In the genomic region with DNA sequence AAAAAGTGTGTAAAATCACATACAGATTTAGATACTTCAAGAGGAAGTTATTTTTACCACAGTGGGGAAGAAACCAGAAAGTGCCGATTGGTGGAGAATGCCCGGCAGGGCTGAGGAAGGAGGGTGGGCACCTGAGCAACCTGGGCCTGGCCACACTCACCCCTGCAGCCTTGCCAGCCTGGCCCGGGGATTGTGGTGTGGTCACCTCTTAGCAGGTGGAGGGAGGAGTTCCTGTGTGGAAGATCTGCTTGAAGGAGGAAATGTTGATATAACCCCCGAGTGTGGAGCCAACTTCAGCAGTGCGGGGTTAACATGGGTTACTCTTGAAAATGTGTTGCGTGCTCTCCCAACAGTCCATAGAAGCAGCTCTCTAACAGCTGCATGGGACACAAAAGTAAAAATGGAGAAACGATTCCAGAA, we compare ENCODE assay signal across 8 cellular contexts. TPM values are rescaled to one million over a fixed set of nuclear protein-coding genes. Genes with fewer than 3 reads are reported as not detected.
A peak's percentile ranks its signal among the peaks of the same experiment; 100 is the strongest.
DNase-seq lines count a peak whose midpoint lies in the region; ATAC-seq lines count a peak whose summit lies in the region.

No MANE protein-coding gene starts in this region.

- H3K36me3 Mint-ChIP-seq in activated T-helper 1 cell treated with anti-CD3 and anti-CD28 coated beads, Interleukin-12 subunit alpha, Interleukin-12 subunit beta, Interleukin-2, Interleukin-4 antibody, amounts not matched to agents 30 ng/mL and 10 ng/mL and 1 ng/mL, durations not matched to agents 14 hours and 24 hours and 36 hours (ENCODE audit: low read depth) = no peaks in the 10 kb centered on the region

- H3K27me3 Mint-ChIP-seq in activated T-helper 1 cell treated with anti-CD3 and anti-CD28 coated beads, Interleukin-12 subunit alpha, Interleukin-12 subunit beta, Interleukin-2, Interleukin-4 antibody, amounts not matched to agents 30 ng/mL and 10 ng/mL and 1 ng/mL, durations not matched to agents 14 hours and 24 hours and 36 hours (ENCODE audit: insufficient read depth) = peaks cover 58% of the 10 kb centered on the region
- peaks cover 34% of the 10 kb centered on the region for H3K27me3 Mint-ChIP-seq in stimulated activated naive CD8-positive, alpha-beta T cell treated with anti-CD3 and anti-CD28 coated beads, Interleukin-15, amount 100 ng/mL, for 72 hours

- peaks cover 30% of the 10 kb centered on the region for H3K4me1 Mint-ChIP-seq in activated T-helper 1 cell treated with anti-CD3 and anti-CD28 coated beads, Interleukin-12 subunit alpha, Interleukin-12 subunit beta, Interleukin-2, Interleukin-4 antibody, amounts not matched to agents 30 ng/mL and 10 ng/mL and 1 ng/mL, durations not matched to agents 14 hours and 24 hours and 36 hours (ENCODE audit: low read depth)
- peaks cover 41% of the 10 kb centered on the region for H3K4me1 Mint-ChIP-seq in stimulated activated naive CD8-positive, alpha-beta T cell treated with anti-CD3 and anti-CD28 coated beads, Interleukin-15, amount 100 ng/mL, for 72 hours

- DNase-seq in activated T-cell treated with anti-CD3 and anti-CD28 coated beads, Interleukin-2, amount 50 U/mL, for 1 hour = peak; percentile 38
- no peak for DNase-seq in activated T-cell treated with anti-CD3 and anti-CD28 coated beads for 4 hours
- DNase-seq in activated T-helper 1 cell treated with anti-CD3 and anti-CD28 coated beads, Interleukin-12 subunit alpha, Interleukin-12 subunit beta, Interleukin-2, Interleukin-4 antibody, amounts not matched to agents 30 ng/mL and 10 ng/mL and 1 ng/mL, durations not matched to agents 14 hours and 24 hours and 36 hours (ENCODE audit: low spot score) = no peak
- peak; percentile 47 for DNase-seq in left ventricle myocardium superior
- peak; percentile 19 to 45 for DNase-seq in stimulated activated naive CD8-positive, alpha-beta T cell treated with anti-CD3 and anti-CD28 coated beads, Interleukin-15, amount 100 ng/mL, for 72 hours
- no peak for DNase-seq in NCI-H2081 treated with DMSO at 0.1 percent for 48 hours (lab: John Stamatoyannopoulos, UW)
- no peak for DNase-seq in head of caudate nucleus

- intact Hi-C loops in activated T-helper 1 cell treated with anti-CD3 and anti-CD28 coated beads, Interleukin-12 subunit alpha, Interleukin-12 subunit beta, Interleukin-2, Interleukin-4 antibody, amounts not matched to agents 30 ng/mL and 10 ng/mL and 1 ng/mL, durations not matched to agents 14 hours and 24 hours and 36 hours (cut with micrococcal nuclease) = loop anchor here (5.0 to 10.0 kb wide), 2 partner anchors 557 to 1909 kb away; no protein-coding TSS in a partner anchor
- intact Hi-C loops in left ventricle myocardium superior (cut with micrococcal nuclease) (no loop called here), head of caudate nucleus (cut with DNase I) (no loop called here)

- ATAC-seq in left ventricle myocardium superior (peak; percentile 43), GM21381 (IDR thresholded peaks at IDR 0.05; ENCODE audit: unreplicated experiment) (no peak)
- ATAC-seq in stimulated activated naive CD8-positive, alpha-beta T cell treated with anti-CD3 and anti-CD28 coated beads, Interleukin-15, amount 100 ng/mL, for 72 hours = no peak

- peak overlapping the region; percentile 11 for H3K4me3 Mint-ChIP-seq in activated T-helper 1 cell treated with anti-CD3 and anti-CD28 coated beads, Interleukin-12 subunit alpha, Interleukin-12 subunit beta, Interleukin-2, Interleukin-4 antibody, amounts not matched to agents 30 ng/mL and 10 ng/mL and 1 ng/mL, durations not matched to agents 14 hours and 24 hours and 36 hours
- peak overlapping the region; percentile 74 to 82 for H3K4me3 Mint-ChIP-seq in stimulated activated naive CD8-positive, alpha-beta T cell treated with anti-CD3 and anti-CD28 coated beads, Interleukin-15, amount 100 ng/mL, for 72 hours

- H3K9me3 Mint-ChIP-seq in activated T-helper 1 cell treated with anti-CD3 and anti-CD28 coated beads, Interleukin-12 subunit alpha, Interleukin-12 subunit beta, Interleukin-2, Interleukin-4 antibody, amounts not matched to agents 30 ng/mL and 10 ng/mL and 1 ng/mL, durations not matched to agents 14 hours and 24 hours and 36 hours = no peaks in the 10 kb centered on the region
- H3K9me3 Mint-ChIP-seq in stimulated activated naive CD8-positive, alpha-beta T cell treated with anti-CD3 and anti-CD28 coated beads, Interleukin-15, amount 100 ng/mL, for 72 hours = no peaks in the 10 kb centered on the region

- peak overlapping the region; percentile 54 for H3K27ac Mint-ChIP-seq in activated T-helper 1 cell treated with anti-CD3 and anti-CD28 coated beads, Interleukin-12 subunit alpha, Interleukin-12 subunit beta, Interleukin-2, Interleukin-4 antibody, amounts not matched to agents 30 ng/mL and 10 ng/mL and 1 ng/mL, durations not matched to agents 14 hours and 24 hours and 36 hours
- peak overlapping the region; percentile 96 for H3K27ac Mint-ChIP-seq in stimulated activated naive CD8-positive, alpha-beta T cell treated with anti-CD3 and anti-CD28 coated beads, Interleukin-15, amount 100 ng/mL, for 72 hours

RNA-seq across cellular contexts. Expression of a gene that starts 14.7 kb away (rescaled TPM):
- 0.29 and 0.49 TPM in 2 replicates for total RNA-seq in activated T-helper 1 cell treated with anti-CD3 and anti-CD28 coated beads, Interleukin-12 subunit alpha, Interleukin-12 subunit beta, Interleukin-2, Interleukin-4 antibody, amounts not matched to agents 30 ng/mL and 10 ng/mL and 1 ng/mL, durations not matched to agents 14 hours and 24 hours and 36 hours
- 3.4 TPM for total RNA-seq in left ventricle myocardium superior

Comparison
In these comparisons a context has a peak if more than half of its experiments do, and no peak if none do; other contexts are left out.
1. DNase-seq: peak in activated T-cell treated with anti-CD3 and anti-CD28 coated beads, Interleukin-2, amount 50 U/mL, for 1 hour (single experiment), left ventricle myocardium superior (single experiment) and stimulated activated naive CD8-positive, alpha-beta T cell treated with anti-CD3 and anti-CD28 coated beads, Interleukin-15, amount 100 ng/mL, for 72 hours (2 of 2); none in activated T-cell treated with anti-CD3 and anti-CD28 coated beads for 4 hours (single experiment), activated T-helper 1 cell treated with anti-CD3 and anti-CD28 coated beads, Interleukin-12 subunit alpha, Interleukin-12 subunit beta, Interleukin-2, Interleukin-4 antibody, amounts not matched to agents 30 ng/mL and 10 ng/mL and 1 ng/mL, durations not matched to agents 14 hours and 24 hours and 36 hours (single experiment), NCI-H2081 treated with DMSO at 0.1 percent for 48 hours (single experiment) and head of caudate nucleus (0 of 42).